ENCODE assay signal across 9 cellular contexts in genomic region chr11:6472934-6473333, GRCh38. TPM values are rescaled to one million over a fixed set of nuclear protein-coding genes. Genes with fewer than 3 reads are reported as not detected.
DNase-seq lines count a peak whose midpoint lies in the region; ATAC-seq, FAIRE-seq and TF ChIP-seq lines count a peak whose summit lies in the region.
"Had no signal": no experiment of that assay in that cellular context is flagged by ENCODE, and none has a peak within 500 bp of the region (broad histone marks: within the 10 kb centered on the region; RNA-seq: fewer than 3 reads in every experiment).

No MANE protein-coding gene starts in this region.

- H3K9me3 ChIP-seq in RWPE2 (ENCODE audit: severe bottlenecking) (no peaks in the 10 kb centered on the region), gastrocnemius medialis (no peaks in the 10 kb centered on the region)

- TF ChIP-seq CTCF in GM12865 (IDR thresholded peaks at IDR 0.05; ENCODE audit: insufficient read depth, low read depth, low read length, missing control alignments) (no peak), RWPE2 (IDR thresholded peaks at IDR 0.05; ENCODE audit: poor library complexity, severe bottlenecking) (no peak), fibroblast of pulmonary artery (IDR thresholded peaks at IDR 0.05; ENCODE audit: low read length, missing control alignments) (no peak), gastrocnemius medialis (IDR thresholded peaks at IDR 0.05 in 4 of 5, conservative IDR thresholded peaks at IDR 0.05 in 1 of 5) (no peak)

- H3K27me3 ChIP-seq in RWPE2 (ENCODE audit: insufficient read depth, poor library complexity, severe bottlenecking) (no peaks in the 10 kb centered on the region), gastrocnemius medialis (no peaks in the 10 kb centered on the region)

- peaks cover 15% of the 10 kb centered on the region for H3K36me3 ChIP-seq in RWPE2 (ENCODE audit: low read depth)
- peaks cover 0 to 13% of the 10 kb centered on the region in 2 donors for H3K36me3 ChIP-seq in gastrocnemius medialis

- TF ChIP-seq POLR2A in gastrocnemius medialis (IDR thresholded peaks at IDR 0.05) = no peak

- no peak for FAIRE-seq in GM19239 (lab: Jason Lieb, UNC)

- H3K27ac ChIP-seq in RWPE2 (ENCODE audit: poor library complexity, severe bottlenecking) (no peak overlapping the region), gastrocnemius medialis (peak overlapping the region; percentile 87 to 99 (median 92))

- DNase-seq in GM12865 (ENCODE audit: low read depth) (no peak), RWPE2 (ENCODE audit: low spot score) (no peak), fibroblast of pulmonary artery (ENCODE audit: low read depth) (no peak), gastrocnemius medialis (no peak), GM19239 (ENCODE audit: insufficient read length, low spot score) (no peak), SKM-1 treated with dmso at 0.1 percent for 144 hours (lab: John Stamatoyannopoulos, UW; ENCODE audit: unreplicated experiment) (no peak)

- intact Hi-C loops in gastrocnemius medialis (cut with DNase I; ENCODE audit: low total_unique reads) = loop anchor here (1.0 to 2.0 kb wide), 2 partner anchors 54 to 82 kb away; partner anchors contain the start of genes APBB1 and SMPD1

- H3K4me1 ChIP-seq in RWPE2 (ENCODE audit: insufficient read depth, poor library complexity, severe bottlenecking) = no peaks in the 10 kb centered on the region
- H3K4me1 ChIP-seq in gastrocnemius medialis = peaks cover 14 to 15% of the 10 kb centered on the region in 2 donors

- in situ Hi-C loops in gastrocnemius medialis (cut with MboI; ENCODE audit: low sequenced_read_pairs in 4 of 4) = loop anchor here in 1 of 4 donors (10.0 kb wide), 1 partner anchor 132 kb away; the partner anchor contains the start of genes ILK and RRP8

- ATAC-seq in RWPE2 (ENCODE audit: low read depth) (no peak), gastrocnemius medialis (no peak), HG02938 (IDR thresholded peaks at IDR 0.05; ENCODE audit: unreplicated experiment) (no peak), HG03045 (IDR thresholded peaks at IDR 0.05; ENCODE audit: unreplicated experiment) (no peak)

- H3K4me3 ChIP-seq in GM12865 (ENCODE audit: low read depth, low read length) = peak overlapping the region; percentile 79
- H3K4me3 ChIP-seq in RWPE2 (ENCODE audit: severe bottlenecking) = peak overlapping the region; percentile 87
- H3K4me3 ChIP-seq in fibroblast of pulmonary artery (replicated peaks; ENCODE audit: low read depth, low read length) = peak overlapping the region; percentile 87
- H3K4me3 ChIP-seq in gastrocnemius medialis = peak overlapping the region; percentile 75 to 94 (median 80)

RNA-seq across cellular contexts. Expression of gene TRIM3, which starts 0.8 kb away (rescaled TPM):
- total RNA-seq in gastrocnemius medialis = 10 to 100 TPM; 15.3 to 20.0 (median 16.5) TPM

RNA-seq across cellular contexts. Expression of gene ARFIP2, which starts 8.2 kb away (rescaled TPM):
- total RNA-seq in gastrocnemius medialis = 10 to 100 TPM; 20.1 to 27.8 (median 24.4) TPM

RNA-seq across cellular contexts. Expression of gene TIMM10B, which starts 8.4 kb away (rescaled TPM):
- 10 to 100 TPM; 10.0 to 14.5 (median 12.4) TPM for total RNA-seq in gastrocnemius medialis

RNA-seq across cellular contexts. Expression of gene DNHD1, which starts 24.1 kb away (rescaled TPM):
- 10 to 100 TPM in 1 of 4 donors, 1 to 10 TPM in 3; 3.4 to 10.5 (median 4.3) TPM for total RNA-seq in gastrocnemius medialis

RNA-seq across cellular contexts. Expression of gene HPX, which starts 32.1 kb away (rescaled TPM):
- total RNA-seq in gastrocnemius medialis = 10 to 100 TPM in 1 of 4 donors, 1 to 10 TPM in 1, not detected in 2; 8.7 to 17.6 TPM
- total RNA-seq: myocyte had no signal
